In genomic region chr2:12044857-12045256, GRCh38 we compare ENCODE assay signal across 10 cellular contexts.
DNase-seq lines count a peak whose midpoint lies in the region; ATAC-seq and TF ChIP-seq lines count a peak whose summit lies in the region.
"Had no signal": no experiment of that assay in that cellular context is flagged by ENCODE, and none has a peak within 500 bp of the region (broad histone marks: within the 10 kb centered on the region; RNA-seq: fewer than 3 reads in every experiment).

No MANE protein-coding gene starts in this region.

- WGBS in thyroid gland, 2 donors = 75 to 83% methylated on average over 8 of the region's 8 CpGs

- no peaks in the 10 kb centered on the region for H3K9me3 ChIP-seq in thyroid gland

- TF ChIP-seq CTCF in thyroid gland (IDR thresholded peaks at IDR 0.05) = no peak

- peak; percentile 59 for ATAC-seq in GM21515 (IDR thresholded peaks at IDR 0.05; ENCODE audit: unreplicated experiment)
- peak; percentile 60 for ATAC-seq in HG03457 (IDR thresholded peaks at IDR 0.05; ENCODE audit: unreplicated experiment)
- ATAC-seq in esophagus mucosa = peak; percentile 63

- H3K4me3 ChIP-seq in thyroid gland (replicated peaks in 1 of 3) = no peak overlapping the region

- DNase-seq in NOMO-1 (lab: John Stamatoyannopoulos, UW; ENCODE audit: unreplicated experiment in 2 of 2) (peak; percentile 26 to 63), NOMO-1 treated with dmso at 0.1 percent for 144 hours (lab: John Stamatoyannopoulos, UW; ENCODE audit: unreplicated experiment) (no peak), thyroid gland (no peak), HuH-7.5 (ENCODE audit: low spot score) (no peak), NCI-H774 (lab: John Stamatoyannopoulos, UW) (no peak)
- DNase-seq: stimulated activated CD4-positive, alpha-beta T cell treated with anti-CD3 and anti-CD28 coated beads, Interleukin-2, amount 100 ng/mL, for 48 hours had no signal

- H3K27me3 ChIP-seq in thyroid gland = no peaks in the 10 kb centered on the region

- H3K36me3 ChIP-seq in thyroid gland = no peaks in the 10 kb centered on the region

- no peak for TF ChIP-seq POLR2A in thyroid gland (IDR thresholded peaks at IDR 0.05)

- H3K27ac ChIP-seq in thyroid gland = no peak overlapping the region
- H3K27ac ChIP-seq: 22Rv1 had no signal

- intact Hi-C loops in thyroid gland (cut with DNase I) = no loop called here

- no peaks in the 10 kb centered on the region for H3K4me1 ChIP-seq in thyroid gland

Comparison
In these comparisons a context has a peak if more than half of its experiments do, and no peak if none do; other contexts are left out.
1. DNase-seq: peak in NOMO-1 (2 of 2); none in NOMO-1 treated with dmso at 0.1 percent for 144 hours (single experiment), thyroid gland (0 of 2), HuH-7.5 (single experiment) and NCI-H774 (single experiment).
2. Peak in every context shown above with its lines, with median percentiles within 50 percentile points of each other: ATAC-seq.